ENCODE assay signal across 8 cellular contexts in the genomic region with DNA sequence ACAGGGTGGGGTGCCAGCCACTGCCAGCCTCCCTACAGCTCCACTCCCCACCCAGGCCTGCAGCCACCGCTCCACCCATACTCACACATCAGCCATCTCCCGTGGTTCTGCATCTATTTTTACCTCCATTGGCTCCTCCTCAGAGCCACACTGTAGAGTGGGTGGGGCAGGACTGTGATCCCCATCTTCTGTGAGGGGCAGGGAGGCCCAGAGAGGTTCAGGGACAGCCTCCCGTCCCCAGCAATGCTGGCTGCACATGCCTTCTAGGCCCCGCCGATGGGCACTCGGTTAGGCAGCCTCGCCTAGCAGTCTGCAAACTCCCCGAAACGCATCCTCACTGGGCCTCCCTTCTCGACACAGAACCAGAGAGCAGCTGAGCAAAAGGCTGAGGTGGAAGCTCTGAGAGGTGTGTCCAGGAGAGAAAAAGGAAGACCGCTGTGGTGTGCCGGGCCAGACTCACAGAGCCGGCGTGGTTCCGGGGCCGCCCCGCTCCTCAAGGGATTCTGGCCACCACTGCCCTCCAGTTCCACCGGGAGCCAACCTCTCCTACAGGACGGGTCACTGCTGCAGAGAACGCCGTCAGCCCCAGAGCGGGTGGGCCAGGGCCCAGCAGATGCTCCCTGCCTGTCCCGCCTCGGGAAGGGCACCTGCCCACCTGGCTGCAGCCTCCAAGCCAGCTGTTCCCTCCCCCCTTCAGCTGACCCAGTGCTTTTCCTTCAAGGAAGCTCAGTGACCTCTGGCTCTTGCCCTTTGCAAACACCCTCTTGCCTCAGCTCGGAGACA.
DNase-seq lines count a peak whose midpoint lies in the region; ATAC-seq, FAIRE-seq and TF ChIP-seq lines count a peak whose summit lies in the region.

No MANE protein-coding gene starts in this region.

- TF ChIP-seq CTCF in GM12878 (IDR thresholded peaks at IDR 0.05 in 2 of 3, conservative IDR thresholded peaks at IDR 0.05 in 1 of 3; ENCODE audit: control insufficient read depth in 2 of 3, extremely low read depth in 1 of 3, insufficient read depth in 1 of 3, low read depth in 3 of 3, low read length in 3 of 3) = no peak
- no peak for TF ChIP-seq CTCF in kidney epithelial cell (IDR thresholded peaks at IDR 0.05; ENCODE audit: insufficient read depth, low read length, poor library complexity, severe bottlenecking)

- intact Hi-C loops in GM12878 (cut with micrococcal nuclease; ENCODE audit: unreplicated experiment) = no loop called here

- no peak for TF ChIP-seq RAD21 in GM12878 (IDR thresholded peaks at IDR 0.05; ENCODE audit: insufficient read depth, low read depth, low read length)

- H3K4me2 ChIP-seq in GM12878 (ENCODE audit: control insufficient read depth, insufficient read depth) = peak overlapping the region; percentile 89

- no peak for FAIRE-seq in GM12878 (lab: Jason Lieb, UNC)

- no TSS peak for BruUV-seq in GM12878 (replicated peaks; lab: Mats Ljungman, UMichigan)

- WGBS in GM12878 (ENCODE audit: insufficient coverage, insufficient replicate concordance, low lambda C conversion rate, missing lambda C conversion rate) = 88% methylated on average over 18 of the region's 25 CpGs

- peak overlapping the region; percentile 56; the same call in 1 of the 2 replicates for H3K9ac ChIP-seq in GM12878 (ENCODE audit: control insufficient read depth, insufficient read depth, low read length)

- H3K27me3 ChIP-seq in GM12878 (replicated peaks in 1 of 2; ENCODE audit: control insufficient read depth in 2 of 2, insufficient read depth in 2 of 2, low read length in 1 of 2) (no peaks in the 10 kb centered on the region), kidney epithelial cell (ENCODE audit: control insufficient read depth, insufficient read depth, low read length) (no peaks in the 10 kb centered on the region)

- SMC1A ChIA-PET in GM12878 (lab: Charles Lee; ENCODE audit: uncharacterized antibody, unreplicated experiment) = no interaction called here

- ATAC-seq in GM12878 = no peak

- no peak overlapping the region for H2AFZ ChIP-seq in GM12878 (ENCODE audit: control insufficient read depth, low read depth, low read length)

- no peak for TF ChIP-seq POLR2A in GM12878 (IDR thresholded peaks at IDR 0.05; ENCODE audit: low read depth, low read length)

- RAD21 ChIA-PET in GM12878 (lab: Charles Lee; ENCODE audit: unreplicated experiment) = no interaction called here

- DNase-seq in activated T-cell treated with anti-CD3 and anti-CD28 coated beads, Interleukin-2, amount 50 U/mL, for 1 hour = peak; percentile 34
- DNase-seq in activated T-cell treated with anti-CD3 and anti-CD28 coated beads for 4 hours = no peak
- no peak for DNase-seq in GM12878 (ENCODE audit: low read depth, low spot score)
- DNase-seq in kidney epithelial cell (ENCODE audit: low read depth) = no peak
- peak in 1 of 49 donors; percentile 52 for DNase-seq in substantia nigra (lab: John Stamatoyannopoulos, UW)
- no peak for DNase-seq in stimulated activated naive CD4-positive, alpha-beta T cell treated with Interleukin-2 at 50 U/mL for 16 hours (lab: John Stamatoyannopoulos, UW)
- DNase-seq in NCI-H146 (lab: John Stamatoyannopoulos, UW) = no peak
- no peak for DNase-seq in KBM-7

- no peak for TF ChIP-seq EP300 in GM12878 (IDR thresholded peaks at IDR 0.05; ENCODE audit: borderline replicate concordance in 1 of 2, control insufficient read depth in 1 of 2, low read depth in 2 of 2, low read length in 2 of 2)

- no peak overlapping the region for H3K27ac ChIP-seq in GM12878 (ENCODE audit: control insufficient read depth, insufficient read depth)
- peak overlapping the region; percentile 35 for H3K27ac ChIP-seq in substantia nigra (ENCODE audit: low read depth, low read length, poor library complexity, severe bottlenecking)

- in situ Hi-C loops in GM12878 (cut with MboI) = no loop called here
- in situ Hi-C loops in KBM-7 (cut with MboI; ENCODE audit: low pct_unique_long_range_greater_than_20kb, low sequenced_read_pairs) = no loop called here

- peaks cover 30% of the 10 kb centered on the region for H3K79me2 ChIP-seq in GM12878 (ENCODE audit: control insufficient read depth, insufficient read depth, low read length)

- POLR2A ChIA-PET in GM12878 (lab: Charles Lee) = no interaction called here

- H4K20me1 ChIP-seq in GM12878 (ENCODE audit: control insufficient read depth, insufficient read depth) = no peaks in the 10 kb centered on the region

- H3K4me1 ChIP-seq in GM12878 (ENCODE audit: control insufficient read depth, insufficient read depth, low read length) = peaks cover 25% of the 10 kb centered on the region

- CTCF ChIA-PET in GM12878 (lab: Yijun Ruan, JAX) = interaction anchor here (0.8 to 0.9 kb wide), 2 partner anchors 52 to 80 kb away, joined by 3 read pairs; no protein-coding TSS in a partner anchor

- H3K36me3 ChIP-seq in GM12878 (ENCODE audit: control insufficient read depth in 2 of 2, insufficient read depth in 2 of 2, low read length in 1 of 2) = no peaks in the 10 kb centered on the region; a peak in 1 of 4 replicates
- H3K36me3 ChIP-seq in kidney epithelial cell (ENCODE audit: control insufficient read depth, insufficient read depth, low read length) = no peaks in the 10 kb centered on the region

- no peaks in the 10 kb centered on the region for H3K9me3 ChIP-seq in GM12878 (replicated peaks; ENCODE audit: control insufficient read depth, insufficient read depth, low read length)

- H3K4me3 ChIP-seq in GM12878 (peak overlapping the region; percentile 95), kidney epithelial cell (ENCODE audit: low read depth, low read length) (peak overlapping the region; percentile 75)

TF ChIP-seq in GM12878, 131 proteins besides CTCF, POLR2A, EP300 and RAD21 (continues in another document):
- TF ChIP-seq, protein P1, sequence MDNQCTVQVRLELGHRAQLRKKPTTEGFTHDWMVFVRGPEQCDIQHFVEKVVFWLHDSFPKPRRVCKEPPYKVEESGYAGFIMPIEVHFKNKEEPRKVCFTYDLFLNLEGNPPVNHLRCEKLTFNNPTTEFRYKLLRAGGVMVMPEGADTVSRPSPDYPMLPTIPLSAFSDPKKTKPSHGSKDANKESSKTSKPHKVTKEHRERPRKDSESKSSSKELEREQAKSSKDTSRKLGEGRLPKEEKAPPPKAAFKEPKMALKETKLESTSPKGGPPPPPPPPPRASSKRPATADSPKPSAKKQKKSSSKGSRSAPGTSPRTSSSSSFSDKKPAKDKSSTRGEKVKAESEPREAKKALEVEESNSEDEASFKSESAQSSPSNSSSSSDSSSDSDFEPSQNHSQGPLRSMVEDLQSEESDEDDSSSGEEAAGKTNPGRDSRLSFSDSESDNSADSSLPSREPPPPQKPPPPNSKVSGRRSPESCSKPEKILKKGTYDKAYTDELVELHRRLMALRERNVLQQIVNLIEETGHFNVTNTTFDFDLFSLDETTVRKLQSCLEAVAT (IDR thresholded peaks at IDR 0.05) = no peak
- TF ChIP-seq RFX5 (IDR thresholded peaks at IDR 0.05; ENCODE audit: low read depth, low read length) (no peak), SMC3 (IDR thresholded peaks at IDR 0.05; ENCODE audit: borderline replicate concordance, low read length) (no peak), PAX8 (IDR thresholded peaks at IDR 0.05) (no peak)
- TF ChIP-seq, protein P2, sequence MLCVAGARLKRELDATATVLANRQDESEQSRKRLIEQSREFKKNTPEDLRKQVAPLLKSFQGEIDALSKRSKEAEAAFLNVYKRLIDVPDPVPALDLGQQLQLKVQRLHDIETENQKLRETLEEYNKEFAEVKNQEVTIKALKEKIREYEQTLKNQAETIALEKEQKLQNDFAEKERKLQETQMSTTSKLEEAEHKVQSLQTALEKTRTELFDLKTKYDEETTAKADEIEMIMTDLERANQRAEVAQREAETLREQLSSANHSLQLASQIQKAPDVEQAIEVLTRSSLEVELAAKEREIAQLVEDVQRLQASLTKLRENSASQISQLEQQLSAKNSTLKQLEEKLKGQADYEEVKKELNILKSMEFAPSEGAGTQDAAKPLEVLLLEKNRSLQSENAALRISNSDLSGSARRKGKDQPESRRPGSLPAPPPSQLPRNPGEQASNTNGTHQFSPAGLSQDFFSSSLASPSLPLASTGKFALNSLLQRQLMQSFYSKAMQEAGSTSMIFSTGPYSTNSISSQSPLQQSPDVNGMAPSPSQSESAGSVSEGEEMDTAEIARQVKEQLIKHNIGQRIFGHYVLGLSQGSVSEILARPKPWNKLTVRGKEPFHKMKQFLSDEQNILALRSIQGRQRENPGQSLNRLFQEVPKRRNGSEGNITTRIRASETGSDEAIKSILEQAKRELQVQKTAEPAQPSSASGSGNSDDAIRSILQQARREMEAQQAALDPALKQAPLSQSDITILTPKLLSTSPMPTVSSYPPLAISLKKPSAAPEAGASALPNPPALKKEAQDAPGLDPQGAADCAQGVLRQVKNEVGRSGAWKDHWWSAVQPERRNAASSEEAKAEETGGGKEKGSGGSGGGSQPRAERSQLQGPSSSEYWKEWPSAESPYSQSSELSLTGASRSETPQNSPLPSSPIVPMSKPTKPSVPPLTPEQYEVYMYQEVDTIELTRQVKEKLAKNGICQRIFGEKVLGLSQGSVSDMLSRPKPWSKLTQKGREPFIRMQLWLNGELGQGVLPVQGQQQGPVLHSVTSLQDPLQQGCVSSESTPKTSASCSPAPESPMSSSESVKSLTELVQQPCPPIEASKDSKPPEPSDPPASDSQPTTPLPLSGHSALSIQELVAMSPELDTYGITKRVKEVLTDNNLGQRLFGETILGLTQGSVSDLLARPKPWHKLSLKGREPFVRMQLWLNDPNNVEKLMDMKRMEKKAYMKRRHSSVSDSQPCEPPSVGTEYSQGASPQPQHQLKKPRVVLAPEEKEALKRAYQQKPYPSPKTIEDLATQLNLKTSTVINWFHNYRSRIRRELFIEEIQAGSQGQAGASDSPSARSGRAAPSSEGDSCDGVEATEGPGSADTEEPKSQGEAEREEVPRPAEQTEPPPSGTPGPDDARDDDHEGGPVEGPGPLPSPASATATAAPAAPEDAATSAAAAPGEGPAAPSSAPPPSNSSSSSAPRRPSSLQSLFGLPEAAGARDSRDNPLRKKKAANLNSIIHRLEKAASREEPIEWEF (IDR thresholded peaks at IDR 0.05; ENCODE audit: insufficient replicate concordance, low read depth, low read length) = no peak
